ENCODE assay signal across 8 cellular contexts in the genomic region with DNA sequence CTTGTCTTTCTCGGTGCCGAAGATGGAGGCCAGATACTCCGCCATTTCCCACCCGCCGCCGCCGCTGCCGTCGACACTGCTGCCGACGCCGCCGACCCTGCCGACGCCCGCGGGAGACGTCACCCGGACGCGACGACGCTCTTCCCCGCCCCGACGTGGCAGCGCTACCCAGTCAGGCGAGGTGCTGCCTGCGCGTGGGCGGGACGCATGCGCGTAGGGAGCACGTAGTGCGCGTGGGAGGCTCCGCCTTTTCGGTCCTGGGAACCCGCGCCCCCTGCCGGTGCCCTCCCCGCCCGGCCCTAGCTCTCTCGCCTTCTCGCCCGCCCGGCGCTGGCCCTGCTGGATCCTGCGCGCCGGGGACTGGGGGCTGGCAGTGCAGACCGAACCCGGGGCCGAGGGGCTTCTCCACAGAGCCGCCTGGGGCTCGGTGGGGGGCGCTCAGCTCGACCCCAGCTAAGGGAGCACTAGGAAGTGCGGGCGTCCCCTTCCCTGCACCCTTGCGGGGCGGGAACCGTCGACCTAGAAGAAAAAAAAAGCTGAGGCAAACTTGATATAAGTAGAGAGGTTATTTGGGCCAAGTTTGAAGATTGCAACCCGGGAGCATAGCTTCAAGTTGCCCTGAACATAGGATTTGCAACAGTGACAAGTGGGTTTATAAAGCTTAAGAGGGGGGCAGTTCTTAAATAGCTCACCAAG.
DNase-seq lines count a peak whose midpoint lies in the region; ATAC-seq and TF ChIP-seq lines count a peak whose summit lies in the region.
"Not testable (repeated sequence)": the region's sequence is repeated elsewhere in the genome, so short reads cannot be mapped to it uniquely, and the experiment has no call there.

No MANE protein-coding gene starts in this region.

- not testable (repeated sequence) for BruUV-seq in IMR-90 (replicated peaks; lab: Mats Ljungman, UMichigan)

- H3K79me1 ChIP-seq in IMR-90 (ENCODE audit: low read depth in 1 of 2, low read length in 2 of 2): not testable (repeated sequence)

- H3K36me3 Mint-ChIP-seq in effector memory CD8-positive, alpha-beta T cell (ENCODE audit: insufficient read depth); naive thymus-derived CD8-positive, alpha-beta T cell: not testable (repeated sequence)

- not testable (repeated sequence) for H3K23ac ChIP-seq in IMR-90 (ENCODE audit: low read depth, low read length)

- not testable (repeated sequence) for H3K56ac ChIP-seq in IMR-90 (ENCODE audit: extremely low read depth, insufficient read depth, low read length)

- not testable (repeated sequence) for H4K20me1 ChIP-seq in IMR-90 (ENCODE audit: insufficient read depth, low read length)

- in situ Hi-C loops in IMR-90 (cut with MboI; ENCODE audit: low sequenced_read_pairs): not testable (repeated sequence)

- H3K9ac ChIP-seq in IMR-90 (ENCODE audit: low read depth, low read length): not testable (repeated sequence)

- H2BK15ac ChIP-seq in IMR-90 (ENCODE audit: low read depth, low read length): not testable (repeated sequence)

- not testable (repeated sequence) for H3K27ac ChIP-seq in IMR-90 (ENCODE audit: insufficient read depth, low read length)

- H2AK5ac ChIP-seq in IMR-90 (ENCODE audit: low read depth, low read length): not testable (repeated sequence)

- H2BK20ac ChIP-seq in IMR-90 (ENCODE audit: low read depth, low read length): not testable (repeated sequence)

- H4K8ac ChIP-seq in IMR-90 (ENCODE audit: low read depth in 2 of 2, low read length in 2 of 2): not testable (repeated sequence)

- H4K91ac ChIP-seq in IMR-90 (ENCODE audit: insufficient read depth, low read depth, low read length): not testable (repeated sequence)

- H2AK9ac ChIP-seq in IMR-90 (replicated peaks; ENCODE audit: low read depth, low read length, poor library complexity): not testable (repeated sequence)

- TF ChIP-seq RAD21 in IMR-90 (IDR thresholded peaks at IDR 0.05; ENCODE audit: low read length): not testable (repeated sequence)

- H3K4me2 ChIP-seq in IMR-90 (ENCODE audit: low read depth, low read length): not testable (repeated sequence)

- H3K4me1 Mint-ChIP-seq in effector memory CD8-positive, alpha-beta T cell (ENCODE audit: low read depth in 2 of 2); naive thymus-derived CD8-positive, alpha-beta T cell: not testable (repeated sequence)

- peak; percentile 74 for ATAC-seq in GM18498 (IDR thresholded peaks at IDR 0.05; ENCODE audit: unreplicated experiment)
- ATAC-seq in GM21367 (IDR thresholded peaks at IDR 0.05; ENCODE audit: unreplicated experiment): peak; percentile 56
- peak; percentile 43 for ATAC-seq in HG02884 (IDR thresholded peaks at IDR 0.05; ENCODE audit: unreplicated experiment)
- ATAC-seq in IMR-90 (ENCODE audit: low read depth): peak; percentile 95
- peak; percentile 92 for ATAC-seq in effector memory CD8-positive, alpha-beta T cell (replicated peaks)
- peak; percentile 86 to 89 for ATAC-seq in naive thymus-derived CD8-positive, alpha-beta T cell
- ATAC-seq in stimulated activated naive CD8-positive, alpha-beta T cell treated with anti-CD3 and anti-CD28 coated beads, Interleukin-15, Interleukin-2, amounts not matched to agents 100 U/mL and 50 U/mL, for 24 hours: peak; percentile 91

- not testable (repeated sequence) for H2BK120ac ChIP-seq in IMR-90 (ENCODE audit: low read depth, low read length)

- no CpG with 5 or more reads among the region's 66 CpGs for WGBS in IMR-90 (ENCODE audit: extremely low coverage in 2 of 2, insufficient read length in 1 of 2), 2 experiments

- H3K9me3 Mint-ChIP-seq in effector memory CD8-positive, alpha-beta T cell; naive thymus-derived CD8-positive, alpha-beta T cell: not testable (repeated sequence)

- DNase-seq in IMR-90: not testable (repeated sequence)
- peak; percentile 80 for DNase-seq in activated CD8-positive, alpha-beta memory T cell treated with anti-CD3 and anti-CD28 coated beads, Interleukin-2, amount 50 U/mL, for 4 hours
- peak; percentile 40 to 52 (median 45) for DNase-seq in effector memory CD8-positive, alpha-beta T cell
- peak in 9 of 10 donors; percentile 36 to 89 (median 69) for DNase-seq in naive thymus-derived CD8-positive, alpha-beta T cell
- DNase-seq in stimulated activated naive CD8-positive, alpha-beta T cell treated with anti-CD3 and anti-CD28 coated beads, Interleukin-15, Interleukin-2, amounts not matched to agents 100 U/mL and 50 U/mL, for 24 hours: peak; percentile 62

- not testable (repeated sequence) for TF ChIP-seq POLR2A in IMR-90 (IDR thresholded peaks at IDR 0.05; ENCODE audit: low read depth, low read length)

- H3K27ac Mint-ChIP-seq in effector memory CD8-positive, alpha-beta T cell; naive thymus-derived CD8-positive, alpha-beta T cell: not testable (repeated sequence)

- H3K14ac ChIP-seq in IMR-90 (replicated peaks; ENCODE audit: low read depth, low read length): not testable (repeated sequence)

- not testable (repeated sequence) for H3K4ac ChIP-seq in IMR-90 (ENCODE audit: low read depth, low read length)

- intact Hi-C loops in IMR-90 (cut with micrococcal nuclease): not testable (repeated sequence)

- H2AFZ ChIP-seq in IMR-90 (replicated peaks; ENCODE audit: low read length, poor library complexity): not testable (repeated sequence)

- H3K18ac ChIP-seq in IMR-90 (ENCODE audit: low read depth, low read length): not testable (repeated sequence)

- not testable (repeated sequence) for H3K9me3 ChIP-seq in IMR-90 (ENCODE audit: control insufficient read depth, insufficient read depth, low read length)

- H3K36me3 ChIP-seq in IMR-90 (ENCODE audit: control insufficient read depth, insufficient read depth, low read length): not testable (repeated sequence)

- not testable (repeated sequence) for H3K4me3 ChIP-seq in IMR-90 (ENCODE audit: insufficient read depth, low read depth, low read length)

- not testable (repeated sequence) for H4K5ac ChIP-seq in IMR-90 (ENCODE audit: low read depth, low read length)

- not testable (repeated sequence) for TF ChIP-seq CTCF in IMR-90 (conservative IDR thresholded peaks at IDR 0.05; ENCODE audit: low read depth, low read length)

- POLR2A ChIA-PET in IMR-90 (lab: Charles Lee; ENCODE audit: unreplicated experiment); naive thymus-derived CD8-positive, alpha-beta T cell (lab: Charles Lee): not testable (repeated sequence)

- H3K27me3 ChIP-seq in IMR-90 (ENCODE audit: control insufficient read depth, insufficient read depth, low read length): not testable (repeated sequence)

- not testable (repeated sequence) for H3K27me3 Mint-ChIP-seq in effector memory CD8-positive, alpha-beta T cell; naive thymus-derived CD8-positive, alpha-beta T cell

- not testable (repeated sequence) for H3K9me1 ChIP-seq in IMR-90 (ENCODE audit: insufficient read depth, low read length)

- not testable (repeated sequence) for H3K4me1 ChIP-seq in IMR-90 (ENCODE audit: control insufficient read depth, insufficient read depth, low read length)

- not testable (repeated sequence) for H2BK5ac ChIP-seq in IMR-90 (ENCODE audit: low read depth, low read length, poor library complexity, severe bottlenecking)

- CTCF ChIA-PET in IMR-90 (lab: Yijun Ruan, JAX): not testable (repeated sequence)

- dilution Hi-C loops in IMR-90 (cut with HindIII; ENCODE audit: low sequenced_read_pairs, unreplicated experiment): not testable (repeated sequence)

- not testable (repeated sequence) for H3K4me3 Mint-ChIP-seq in effector memory CD8-positive, alpha-beta T cell; naive thymus-derived CD8-positive, alpha-beta T cell

Comparison
In these comparisons a context has a peak if more than half of its experiments do, and no peak if none do; other contexts are left out.
1. ATAC-seq: peak in every context shown above with its lines; median percentile 95 in IMR-90; 92 in effector memory CD8-positive, alpha-beta T cell; 91 in stimulated activated naive CD8-positive, alpha-beta T cell treated with anti-CD3 and anti-CD28 coated beads, Interleukin-15, Interleukin-2, amounts not matched to agents 100 U/mL and 50 U/mL, for 24 hours; 88 in naive thymus-derived CD8-positive, alpha-beta T cell; 74 in GM18498; 56 in GM21367; 43 in HG02884.